13 cellular contexts compared by ENCODE assay signal in genomic region chr4:46886711-46887110, GRCh38. TPM values are rescaled to one million over a fixed set of nuclear protein-coding genes. Genes with fewer than 3 reads are reported as not detected.
DNase-seq lines count a peak whose midpoint lies in the region; ATAC-seq lines count a peak whose summit lies in the region.
"Had no signal": no experiment of that assay in that cellular context is flagged by ENCODE, and none has a peak within 500 bp of the region (broad histone marks: within the 10 kb centered on the region; RNA-seq: fewer than 3 reads in every experiment).

No MANE protein-coding gene starts in this region.

- no peak for ATAC-seq in GM19463 (IDR thresholded peaks at IDR 0.05; ENCODE audit: unreplicated experiment)
- no peak for ATAC-seq in HG02970 (IDR thresholded peaks at IDR 0.05; ENCODE audit: low FRiP score, unreplicated experiment)
- ATAC-seq: A549 had no signal

- DNase-seq in DMS 273 (lab: John Stamatoyannopoulos, UW; ENCODE audit: unreplicated experiment) (peak; percentile 37), DMS 273 treated with DMSO at 0.1 percent for 48 hours (lab: John Stamatoyannopoulos, UW) (no peak), NCI-H446 treated with DMSO at 0.1 percent for 48 hours (lab: John Stamatoyannopoulos, UW) (peak; percentile 3), dermis blood vessel endothelial cell (peak; percentile 12), renal cortical epithelial cell (ENCODE audit: low read depth) (peak; percentile 18), NCI-H69 (lab: John Stamatoyannopoulos, UW) (no peak)
- DNase-seq: activated CD4-positive, CD25-positive, alpha-beta regulatory T cell; anterior cingulate cortex; NCI-H2029 had no signal

RNA-seq across cellular contexts. Expression of gene COX7B2, which starts 22.3 kb away (rescaled TPM):
- total RNA-seq in dermis blood vessel endothelial cell (not detected in 2 replicates), renal cortical epithelial cell (not detected in 2 replicates)
- total RNA-seq: urinary bladder had no signal

Comparison
In these comparisons a context has a peak if more than half of its experiments do, and no peak if none do; other contexts are left out.
1. DNase-seq: peak in DMS 273 (single experiment), NCI-H446 treated with DMSO at 0.1 percent for 48 hours (single experiment), dermis blood vessel endothelial cell (single experiment) and renal cortical epithelial cell (single experiment); none in DMS 273 treated with DMSO at 0.1 percent for 48 hours (single experiment) and NCI-H69 (single experiment).